1 cellular context compared by ENCODE assay signal in the genomic region with DNA sequence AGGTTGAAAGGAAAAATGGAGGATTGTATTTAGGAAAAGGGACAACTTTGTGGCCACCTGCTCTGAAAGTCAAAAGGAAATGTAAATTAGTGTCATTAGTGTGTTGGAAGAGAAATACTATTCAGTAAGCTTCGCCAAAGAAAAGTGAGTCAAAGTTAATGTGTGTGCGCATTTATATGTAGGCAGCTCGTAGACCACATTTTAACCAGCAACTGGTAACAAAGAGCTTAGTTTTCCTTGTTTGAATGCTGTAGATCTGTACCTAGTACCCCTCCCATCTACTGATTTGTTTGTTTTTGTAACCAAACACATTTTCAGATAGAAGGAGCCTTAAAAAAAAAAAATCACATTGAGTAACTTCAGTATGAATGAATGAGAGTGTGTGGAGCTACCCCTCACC.
TF ChIP-seq lines count a peak whose summit lies in the region.

No MANE protein-coding gene starts in this region.

TF ChIP-seq in WTC11, 78 proteins besides CTCF, POLR2A, EP300 and RAD21 (continued from another document):
- TF ChIP-seq ZNF219 (CRISPR knock-in tag; IDR thresholded peaks at IDR 0.05; ENCODE audit: borderline replicate concordance) (no peak), ERG (CRISPR knock-in tag; IDR thresholded peaks at IDR 0.05) (no peak), ZNF396 (CRISPR knock-in tag; IDR thresholded peaks at IDR 0.05; ENCODE audit: borderline replicate concordance) (no peak), CREB1 (CRISPR knock-in tag; IDR thresholded peaks at IDR 0.05) (no peak), TEAD4 (CRISPR knock-in tag; IDR thresholded peaks at IDR 0.05) (no peak), USF2 (CRISPR knock-in tag; IDR thresholded peaks at IDR 0.05) (no peak), OVOL2 (CRISPR knock-in tag; IDR thresholded peaks at IDR 0.05; ENCODE audit: borderline replicate concordance) (no peak), ZNF121 (CRISPR knock-in tag; IDR thresholded peaks at IDR 0.05) (no peak), CREM (CRISPR knock-in tag; IDR thresholded peaks at IDR 0.05) (no peak), KAT7 (CRISPR knock-in tag; IDR thresholded peaks at IDR 0.05; ENCODE audit: borderline replicate concordance) (no peak), IRF2 (CRISPR knock-in tag; IDR thresholded peaks at IDR 0.05; ENCODE audit: borderline replicate concordance, low read depth) (no peak), SMAD3 (CRISPR knock-in tag; IDR thresholded peaks at IDR 0.05; ENCODE audit: borderline replicate concordance) (no peak)
- TF ChIP-seq, protein P1, sequence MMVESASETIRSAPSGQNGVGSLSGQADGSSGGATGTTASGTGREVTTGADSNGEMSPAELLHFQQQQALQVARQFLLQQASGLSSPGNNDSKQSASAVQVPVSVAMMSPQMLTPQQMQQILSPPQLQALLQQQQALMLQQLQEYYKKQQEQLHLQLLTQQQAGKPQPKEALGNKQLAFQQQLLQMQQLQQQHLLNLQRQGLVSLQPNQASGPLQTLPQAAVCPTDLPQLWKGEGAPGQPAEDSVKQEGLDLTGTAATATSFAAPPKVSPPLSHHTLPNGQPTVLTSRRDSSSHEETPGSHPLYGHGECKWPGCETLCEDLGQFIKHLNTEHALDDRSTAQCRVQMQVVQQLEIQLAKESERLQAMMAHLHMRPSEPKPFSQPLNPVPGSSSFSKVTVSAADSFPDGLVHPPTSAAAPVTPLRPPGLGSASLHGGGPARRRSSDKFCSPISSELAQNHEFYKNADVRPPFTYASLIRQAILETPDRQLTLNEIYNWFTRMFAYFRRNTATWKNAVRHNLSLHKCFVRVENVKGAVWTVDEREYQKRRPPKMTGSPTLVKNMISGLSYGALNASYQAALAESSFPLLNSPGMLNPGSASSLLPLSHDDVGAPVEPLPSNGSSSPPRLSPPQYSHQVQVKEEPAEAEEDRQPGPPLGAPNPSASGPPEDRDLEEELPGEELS (CRISPR knock-in tag; IDR thresholded peaks at IDR 0.05), result no peak
